Comparison of ENCODE assay signal across 2 cellular contexts in genomic region chr7:122686360-122686878, GRCh38.
TF ChIP-seq lines count a peak whose summit lies in the region.

No MANE protein-coding gene starts in this region.

TF ChIP-seq in GM23338, 12 proteins besides CTCF, POLR2A, EP300 and RAD21:
- no peak for TF ChIP-seq POLR2AphosphoS5 (IDR thresholded peaks at IDR 0.05; ENCODE audit: low read depth)
- no peak for TF ChIP-seq ZNF331 (CRISPR knock-in tag; IDR thresholded peaks at IDR 0.05; ENCODE audit: low read depth)
- TF ChIP-seq ZNF114 (CRISPR knock-in tag; IDR thresholded peaks at IDR 0.05), result no peak
- TF ChIP-seq EZH2 (IDR thresholded peaks at IDR 0.05; ENCODE audit: low read depth, unreplicated experiment), result no peak
- no peak for TF ChIP-seq ZNF462 (CRISPR knock-in tag; IDR thresholded peaks at IDR 0.05)
- TF ChIP-seq JUNB (IDR thresholded peaks at IDR 0.05; ENCODE audit: unreplicated experiment), result no peak
- TF ChIP-seq NANOG (IDR thresholded peaks at IDR 0.05; ENCODE audit: borderline replicate concordance), result no peak
TF ChIP-seq in GM23338: peak in this region for 0.

TF ChIP-seq in H1, 55 proteins besides CTCF, POLR2A, EP300 and RAD21:
- no peak for TF ChIP-seq TAF7 (optimal IDR thresholded peaks at IDR 0.05; ENCODE audit: borderline replicate concordance, low read depth, low read length)
- TF ChIP-seq, protein P1, sequence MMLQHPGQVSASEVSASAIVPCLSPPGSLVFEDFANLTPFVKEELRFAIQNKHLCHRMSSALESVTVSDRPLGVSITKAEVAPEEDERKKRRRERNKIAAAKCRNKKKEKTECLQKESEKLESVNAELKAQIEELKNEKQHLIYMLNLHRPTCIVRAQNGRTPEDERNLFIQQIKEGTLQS (IDR thresholded peaks at IDR 0.05; ENCODE audit: insufficient read depth, low read depth, low read length), result no peak
- TF ChIP-seq RBBP5 (IDR thresholded peaks at IDR 0.05; ENCODE audit: borderline replicate concordance, low read depth, low read length), result no peak
- peak; percentile 71; the same call in 1 of the 2 replicates for TF ChIP-seq TEAD4 (IDR thresholded peaks at IDR 0.05; ENCODE audit: low read depth, low read length)
- TF ChIP-seq ASH2L (IDR thresholded peaks at IDR 0.05; ENCODE audit: low read length), result peak; percentile 54
- peak; percentile 37; the same call in 1 of the 2 replicates for TF ChIP-seq E2F6 (IDR thresholded peaks at IDR 0.05)
- no peak for TF ChIP-seq TBP (IDR thresholded peaks at IDR 0.05; ENCODE audit: low read depth, low read length)
- TF ChIP-seq JUND (IDR thresholded peaks at IDR 0.05; ENCODE audit: low read length), result no peak
- TF ChIP-seq, protein P2, sequence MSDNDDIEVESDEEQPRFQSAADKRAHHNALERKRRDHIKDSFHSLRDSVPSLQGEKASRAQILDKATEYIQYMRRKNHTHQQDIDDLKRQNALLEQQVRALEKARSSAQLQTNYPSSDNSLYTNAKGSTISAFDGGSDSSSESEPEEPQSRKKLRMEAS (IDR thresholded peaks at IDR 0.05), result 0 out of 2 replicates have a peak, but pooled peaks have one; percentile 23
